Comparison of ENCODE assay signal across 8 cellular contexts in genomic region chr20:31691646-31692275, GRCh38. TPM values are rescaled to one million over a fixed set of nuclear protein-coding genes. Genes with fewer than 3 reads are reported as not detected.
A peak's percentile ranks its signal among the peaks of the same experiment; 100 is the strongest.
DNase-seq lines count a peak whose midpoint lies in the region; ATAC-seq and TF ChIP-seq lines count a peak whose summit lies in the region.

No MANE protein-coding gene starts in this region.

- H3K4me1 ChIP-seq in CD4-positive, CD25-positive, alpha-beta regulatory T cell (ENCODE audit: control insufficient read depth, insufficient read depth, low read length, poor library complexity, severe bottlenecking), result peaks cover 35% of the 10 kb centered on the region

- no peak for DNase-seq in CD4-positive, CD25-positive, alpha-beta regulatory T cell
- DNase-seq in GM20000 (ENCODE audit: low spot score), result peak; percentile 42
- DNase-seq in OCI-M1 (lab: John Stamatoyannopoulos, UW), result peak; percentile 48
- DNase-seq in germinal center (ENCODE audit: low spot score), result peak; percentile 48
- no peak for DNase-seq in SIG-M5 (lab: John Stamatoyannopoulos, UW)
- DNase-seq in HK-2 (ENCODE audit: unreplicated experiment), result no peak
- no peak for DNase-seq in G401 (ENCODE audit: low spot score)
- DNase-seq in cerebellar cortex (ENCODE audit: low spot score), result no peak

- peak overlapping the region; percentile 6 for H3K4me3 ChIP-seq in CD4-positive, CD25-positive, alpha-beta regulatory T cell (ENCODE audit: low read depth, low read length)

- H3K4me3 Mint-ChIP-seq in CD4-positive, CD25-positive, alpha-beta regulatory T cell, result peak overlapping the region in 3 of 4 donors; percentile 31 to 84 (median 67)

- no peaks in the 10 kb centered on the region for H3K27me3 ChIP-seq in CD4-positive, CD25-positive, alpha-beta regulatory T cell (ENCODE audit: control insufficient read depth, insufficient read depth, low read length)

- H3K4me1 Mint-ChIP-seq in CD4-positive, CD25-positive, alpha-beta regulatory T cell, result peaks cover 17 to 70% (median 46%) of the 10 kb centered on the region in 4 donors

- peak overlapping the region; percentile 48 for H3K27ac ChIP-seq in CD4-positive, CD25-positive, alpha-beta regulatory T cell (ENCODE audit: insufficient read depth, low read length, poor library complexity, severe bottlenecking)

- no peak for ATAC-seq in CD4-positive, CD25-positive, alpha-beta regulatory T cell (ENCODE audit: low read depth in 2 of 2)

- H3K27me3 Mint-ChIP-seq in CD4-positive, CD25-positive, alpha-beta regulatory T cell, result no peaks in the 10 kb centered on the region

- H3K9me3 Mint-ChIP-seq in CD4-positive, CD25-positive, alpha-beta regulatory T cell, result no peaks in the 10 kb centered on the region

- TF ChIP-seq CTCF in GM20000 (IDR thresholded peaks at IDR 0.05; ENCODE audit: extremely low read depth, missing control alignments), result no peak

- H3K36me3 ChIP-seq in CD4-positive, CD25-positive, alpha-beta regulatory T cell (ENCODE audit: control insufficient read depth, insufficient read depth, low read length), result peaks cover 19% of the 10 kb centered on the region

- in situ Hi-C loops in G401 (cut with HindIII; ENCODE audit: low sequenced_read_pairs), result no loop called here

- peaks cover 32% of the 10 kb centered on the region for H3K36me3 Mint-ChIP-seq in CD4-positive, CD25-positive, alpha-beta regulatory T cell

- H3K9me3 ChIP-seq in CD4-positive, CD25-positive, alpha-beta regulatory T cell (ENCODE audit: control insufficient read depth in 2 of 2, low read length in 2 of 2), result no peaks in the 10 kb centered on the region

- H3K27ac Mint-ChIP-seq in CD4-positive, CD25-positive, alpha-beta regulatory T cell, result peak overlapping the region; percentile 28 to 84 (median 76)

RNA-seq across cellular contexts. Expression of gene BCL2L1, which starts 30.9 kb away (rescaled TPM):
- 38.1 TPM for total RNA-seq in CD4-positive, CD25-positive, alpha-beta regulatory T cell
- polyA plus RNA-seq in CD4-positive, CD25-positive, alpha-beta regulatory T cell, result 10 to 100 TPM; 15.5 to 19.6 (median 17.3) TPM
- total RNA-seq in G401 (2014; rRNA removed; shearing (Covaris generic)), result 104 and 109 TPM in 2 replicates

RNA-seq across cellular contexts. Expression of gene TPX2, which starts 47.3 kb away (rescaled TPM):
- 5.4 TPM for total RNA-seq in CD4-positive, CD25-positive, alpha-beta regulatory T cell
- 1 to 10 TPM; 3.1 to 6.3 (median 3.8) TPM for polyA plus RNA-seq in CD4-positive, CD25-positive, alpha-beta regulatory T cell
- total RNA-seq in G401 (2014; rRNA removed; shearing (Covaris generic)), result 94.2 and 155 TPM in 2 replicates

RNA-seq across cellular contexts. Expression of gene COX4I2, which starts 54.0 kb away (rescaled TPM):
- total RNA-seq in CD4-positive, CD25-positive, alpha-beta regulatory T cell, result not detected
- not detected for polyA plus RNA-seq in CD4-positive, CD25-positive, alpha-beta regulatory T cell
- total RNA-seq in G401 (2014; rRNA removed; shearing (Covaris generic)), result not detected in 2 replicates

Comparison
In these comparisons a context has a peak if more than half of its experiments do, and no peak if none do; other contexts are left out.
1. DNase-seq: peak in GM20000 (single experiment), OCI-M1 (single experiment) and germinal center (single experiment); none in CD4-positive, CD25-positive, alpha-beta regulatory T cell (0 of 3), SIG-M5 (single experiment), HK-2 (single experiment), G401 (single experiment) and cerebellar cortex (single experiment).
2. RNA of gene TPX2, which starts 47.3 kb away (total RNA-seq): 94.2 to 155 TPM in G401; 5.4 TPM in CD4-positive, CD25-positive, alpha-beta regulatory T cell (single experiment); every median in the first group is over 10 times any median in the second.